In genomic region chr6:53543341-53544010, GRCh38 we compare ENCODE assay signal across 8 cellular contexts. TPM values are rescaled to one million over a fixed set of nuclear protein-coding genes. Genes with fewer than 3 reads are reported as not detected.
A peak's percentile ranks its signal among the peaks of the same experiment; 100 is the strongest.
DNase-seq lines count a peak whose midpoint lies in the region; ATAC-seq and TF ChIP-seq lines count a peak whose summit lies in the region.

No MANE protein-coding gene starts in this region.

- H3K36me3 Mint-ChIP-seq in CD4-positive, CD25-positive, alpha-beta regulatory T cell, result peaks cover 16% of the 10 kb centered on the region
- H3K36me3 Mint-ChIP-seq in natural killer cell, result no peaks in the 10 kb centered on the region

- TF ChIP-seq CTCF in colonic mucosa (IDR thresholded peaks at IDR 0.05) (no peak), natural killer cell (IDR thresholded peaks at IDR 0.05) (no peak)

- no peaks in the 10 kb centered on the region for H3K9me3 ChIP-seq in CD4-positive, CD25-positive, alpha-beta regulatory T cell (ENCODE audit: control insufficient read depth in 2 of 2, low read length in 2 of 2)
- H3K9me3 ChIP-seq in colonic mucosa, result no peaks in the 10 kb centered on the region

- intact Hi-C loops in colonic mucosa (cut with DNase I) (loop anchor here (2.0 to 5.0 kb wide), 2 partner anchors 46 to 109 kb away; no protein-coding TSS in a partner anchor), natural killer cell (cut with micrococcal nuclease) (loop anchor here (2.0 to 10.0 kb wide), 3 partner anchors 107 to 479 kb away; partner anchors contain the start of genes FBXO9 and LRRC1)

- no peak for DNase-seq in CD4-positive, CD25-positive, alpha-beta regulatory T cell
- peak; percentile 49 for DNase-seq in NAMALWA (ENCODE audit: low spot score)
- no peak for DNase-seq in colonic mucosa
- no peak for DNase-seq in natural killer cell
- no peak for DNase-seq in hypothalamus (lab: John Stamatoyannopoulos, UW)
- no peak for DNase-seq in NCI-H345 treated with DMSO at 0.1 percent for 48 hours (lab: John Stamatoyannopoulos, UW; ENCODE audit: unreplicated experiment)

- H3K4me1 ChIP-seq in CD4-positive, CD25-positive, alpha-beta regulatory T cell (ENCODE audit: control insufficient read depth, insufficient read depth, low read length, poor library complexity, severe bottlenecking), result peaks cover 49% of the 10 kb centered on the region
- peaks cover 6% of the 10 kb centered on the region for H3K4me1 ChIP-seq in colonic mucosa

- H3K9me3 Mint-ChIP-seq in CD4-positive, CD25-positive, alpha-beta regulatory T cell, result no peaks in the 10 kb centered on the region
- H3K9me3 Mint-ChIP-seq in natural killer cell, result no peaks in the 10 kb centered on the region

- peak overlapping the region; percentile 85 to 86 for H3K9ac ChIP-seq in colonic mucosa (ENCODE audit: low read depth in 2 of 2, low read length in 2 of 2)

- peaks cover 7% of the 10 kb centered on the region for H3K27me3 Mint-ChIP-seq in CD4-positive, CD25-positive, alpha-beta regulatory T cell
- H3K27me3 Mint-ChIP-seq in natural killer cell (ENCODE audit: low read depth in 2 of 2), result no peaks in the 10 kb centered on the region

- H3K4me3 Mint-ChIP-seq in CD4-positive, CD25-positive, alpha-beta regulatory T cell, result peak overlapping the region; percentile 95 to 100 (median 97)
- peak overlapping the region; percentile 98 for H3K4me3 Mint-ChIP-seq in natural killer cell

- no peak for ATAC-seq in CD4-positive, CD25-positive, alpha-beta regulatory T cell (ENCODE audit: low read depth in 2 of 2)
- ATAC-seq in natural killer cell (no peak), GM21360 (IDR thresholded peaks at IDR 0.05; ENCODE audit: unreplicated experiment) (no peak), HG03469 (IDR thresholded peaks at IDR 0.05; ENCODE audit: unreplicated experiment) (no peak)

- no peak overlapping the region for H3K27ac ChIP-seq in CD4-positive, CD25-positive, alpha-beta regulatory T cell (ENCODE audit: insufficient read depth, low read length, poor library complexity, severe bottlenecking)
- H3K27ac ChIP-seq in colonic mucosa, result peak overlapping the region; percentile 95

- H3K27ac Mint-ChIP-seq in CD4-positive, CD25-positive, alpha-beta regulatory T cell, result peak overlapping the region; percentile 84 to 90 (median 85)
- H3K27ac Mint-ChIP-seq in natural killer cell, result peak overlapping the region; percentile 85 to 89

- peak overlapping the region; percentile 84 for H3K4me3 ChIP-seq in CD4-positive, CD25-positive, alpha-beta regulatory T cell (ENCODE audit: low read depth, low read length)
- H3K4me3 ChIP-seq in colonic mucosa, result peak overlapping the region; percentile 77

- H3K27me3 ChIP-seq in CD4-positive, CD25-positive, alpha-beta regulatory T cell (ENCODE audit: control insufficient read depth, insufficient read depth, low read length), result no peaks in the 10 kb centered on the region
- H3K27me3 ChIP-seq in colonic mucosa, result no peaks in the 10 kb centered on the region

- peaks cover 35 to 88% (median 67%) of the 10 kb centered on the region in 4 donors for H3K4me1 Mint-ChIP-seq in CD4-positive, CD25-positive, alpha-beta regulatory T cell
- H3K4me1 Mint-ChIP-seq in natural killer cell, result peaks cover 55 to 81% of the 10 kb centered on the region in 2 donors

- no peaks in the 10 kb centered on the region for H3K36me3 ChIP-seq in CD4-positive, CD25-positive, alpha-beta regulatory T cell (ENCODE audit: control insufficient read depth, insufficient read depth, low read length)
- no peaks in the 10 kb centered on the region for H3K36me3 ChIP-seq in colonic mucosa

RNA-seq across cellular contexts. Expression of gene GCLC, which starts 1.4 kb away (rescaled TPM):
- 19.9 TPM for total RNA-seq in CD4-positive, CD25-positive, alpha-beta regulatory T cell
- 10 to 100 TPM in 1 of 4 donors, 1 to 10 TPM in 3; 8.0 to 11.0 (median 9.1) TPM for polyA plus RNA-seq in CD4-positive, CD25-positive, alpha-beta regulatory T cell
- total RNA-seq in colonic mucosa, result 10 to 100 TPM; 35.0 to 37.1 TPM
- 10 to 100 TPM; 39.0 to 52.7 (median 39.2) TPM for total RNA-seq in natural killer cell
